ENCODE assay signal across 8 cellular contexts in the genomic region with DNA sequence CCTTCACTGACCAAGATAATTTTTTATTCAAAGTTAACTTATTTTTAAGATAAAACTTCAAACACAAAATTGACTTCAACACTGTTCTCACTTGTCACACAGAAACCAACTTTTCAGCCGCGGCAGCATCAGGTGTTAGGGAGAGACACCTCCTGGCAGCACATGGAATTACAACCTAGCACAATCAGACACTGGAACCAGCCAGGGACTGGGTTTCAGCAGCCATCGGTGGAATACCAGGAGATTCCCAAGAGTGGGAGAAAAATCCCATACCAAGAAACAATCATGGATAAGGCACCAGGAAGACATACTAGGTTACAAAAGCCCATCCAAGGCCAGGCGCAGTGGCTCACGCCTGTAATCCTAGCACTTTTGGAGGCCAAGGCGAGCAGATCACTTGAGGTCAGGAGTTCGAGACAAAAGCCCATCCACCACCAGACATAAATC.
DNase-seq lines count a peak whose midpoint lies in the region; ATAC-seq and TF ChIP-seq lines count a peak whose summit lies in the region.

No MANE protein-coding gene starts in this region.

- 0 out of 2 replicates have a peak, but pooled peaks cover 6% of the 10 kb centered on the region for H4K20me1 ChIP-seq in OCI-LY7 (ENCODE audit: insufficient read depth, low read length)

- ATAC-seq in HG02798 (IDR thresholded peaks at IDR 0.05; ENCODE audit: poor library complexity, unreplicated experiment) (peak; percentile 36), GM18520 (IDR thresholded peaks at IDR 0.05; ENCODE audit: unreplicated experiment) (no peak)

- H3K4me1 Mint-ChIP-seq in neural crest cell, result peaks cover 26% of the 10 kb centered on the region

- H3K4me1 ChIP-seq in OCI-LY7 (ENCODE audit: insufficient read depth, low read length, poor library complexity, severe bottlenecking), result peaks cover 26% of the 10 kb centered on the region

- intact Hi-C loops in OCI-LY7 (cut with micrococcal nuclease; ENCODE audit: unreplicated experiment), result loop anchor here (1.0 to 2.0 kb wide), 6 partner anchors 19 to 394 kb away; partner anchors contain the start of gene RRBP1

- POLR2A ChIA-PET in OCI-LY7 (lab: Charles Lee), result interaction anchor here (0.6 to 1.0 kb wide), 3 partner anchors 14 to 122 kb away, joined by 3 read pairs; no protein-coding TSS in a partner anchor

- H3K36me3 ChIP-seq in OCI-LY7 (ENCODE audit: insufficient read depth, low read length), result no peaks in the 10 kb centered on the region

- peak; percentile 98 for TF ChIP-seq CTCF in OCI-LY7 (conservative IDR thresholded peaks at IDR 0.05; ENCODE audit: low read length)
- peak; percentile 92 for TF ChIP-seq CTCF in neural crest cell (conservative IDR thresholded peaks at IDR 0.05)

- no peaks in the 10 kb centered on the region for H3K9me3 ChIP-seq in OCI-LY7 (ENCODE audit: low read length)

- CTCF ChIA-PET in OCI-LY7 (lab: Charles Lee; ENCODE audit: unreplicated experiment), result interaction anchor here (1.3 kb wide), 1 partner anchor 216 kb away, joined by 3 read pairs; the partner anchor contains the start of gene RRBP1

- peaks cover 14% of the 10 kb centered on the region for H3K27me3 Mint-ChIP-seq in neural crest cell (ENCODE audit: low read depth)

- no peak overlapping the region for H3K27ac ChIP-seq in OCI-LY7 (ENCODE audit: low read depth, low read length, poor library complexity, severe bottlenecking)
- H3K27ac ChIP-seq in substantia nigra (ENCODE audit: low read depth, low read length, poor library complexity, severe bottlenecking), result no peak overlapping the region

- no peak overlapping the region for H3K27ac Mint-ChIP-seq in neural crest cell (ENCODE audit: unreplicated experiment)

- no peaks in the 10 kb centered on the region for H3K36me3 Mint-ChIP-seq in neural crest cell (ENCODE audit: low read depth)

- H3K9me2 ChIP-seq in OCI-LY7 (ENCODE audit: insufficient read depth, low read length), result no peaks in the 10 kb centered on the region

- no peak overlapping the region for H3K4me2 ChIP-seq in OCI-LY7 (ENCODE audit: low read length)

- DNase-seq in COLO829 (ENCODE audit: low spot score) (peak; percentile 84), OCI-LY7 (ENCODE audit: low spot score) (peak; percentile 80), fibroblast of gingiva (ENCODE audit: low read depth) (peak; percentile 60), neural crest cell (ENCODE audit: low read depth, low spot score) (peak; percentile 68), substantia nigra (lab: John Stamatoyannopoulos, UW) (peak in 38 of 49 donors; percentile 14 to 77 (median 54))
- DNase-seq in activated T-cell treated with anti-CD3 and anti-CD28 coated beads, Interleukin-2, amount 50 U/mL, for 1 hour, result peak; percentile 56

- no TSS peak for BruUV-seq in OCI-LY7 (replicated peaks; lab: Mats Ljungman, UMichigan)

- no peak overlapping the region for H2AFZ ChIP-seq in OCI-LY7 (ENCODE audit: low read length)

- H3K4me3 Mint-ChIP-seq in neural crest cell, result no peak overlapping the region

- H3K79me2 ChIP-seq in OCI-LY7 (ENCODE audit: insufficient read depth, low read depth, low read length), result no peaks in the 10 kb centered on the region

- H3K4me3 ChIP-seq in OCI-LY7 (ENCODE audit: low read depth, low read length, poor library complexity, severe bottlenecking), result no peak overlapping the region

- no peaks in the 10 kb centered on the region for H3K9me3 Mint-ChIP-seq in neural crest cell
